8 cellular contexts compared by ENCODE assay signal in the genomic region with DNA sequence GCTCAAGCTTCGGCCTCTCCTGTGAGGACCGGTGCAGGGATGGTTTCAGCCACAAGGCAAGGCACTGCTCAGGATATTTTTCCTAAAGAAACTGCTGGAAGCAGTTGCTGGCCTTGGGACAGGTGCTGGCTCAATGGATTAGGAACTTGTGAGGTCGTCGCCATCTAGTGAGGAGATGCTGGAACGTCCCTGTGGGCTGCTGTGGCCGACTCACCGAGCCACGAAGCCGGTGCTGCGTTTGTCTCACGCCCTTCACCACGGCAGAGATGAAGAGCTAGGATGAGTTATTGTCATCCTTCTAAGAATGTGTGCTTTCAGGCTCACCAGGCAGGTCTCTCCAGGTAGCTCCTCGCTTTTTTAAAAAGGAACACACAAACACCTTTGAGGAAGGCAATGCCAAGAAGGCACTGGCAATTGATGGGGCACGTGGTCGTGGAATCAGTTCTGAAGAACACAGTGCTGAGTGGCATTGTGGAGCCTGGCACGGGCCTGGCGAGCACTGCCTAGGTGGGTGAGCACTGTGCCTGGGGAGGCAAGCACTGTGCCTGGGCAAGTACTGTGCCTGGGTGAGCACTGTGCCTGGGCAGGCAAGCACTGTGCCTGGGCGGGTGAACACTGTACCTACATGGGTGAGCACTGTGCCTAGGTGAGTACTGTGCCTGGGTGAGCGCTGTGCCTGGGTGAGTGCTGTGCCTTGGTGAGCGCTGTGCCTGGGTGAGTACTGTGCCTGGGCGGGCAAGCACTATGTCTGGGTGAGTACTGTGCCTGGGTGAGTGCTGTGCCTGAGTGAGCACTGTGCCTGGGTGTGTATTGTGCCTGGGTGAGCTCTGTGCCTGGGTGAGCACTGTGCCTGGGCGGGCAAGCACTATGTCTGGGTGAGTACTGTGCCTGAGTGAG.
DNase-seq lines count a peak whose midpoint lies in the region; ATAC-seq, FAIRE-seq and TF ChIP-seq lines count a peak whose summit lies in the region.
"Had no signal": no experiment of that assay in that cellular context is flagged by ENCODE, and none has a peak within 500 bp of the region (broad histone marks: within the 10 kb centered on the region; RNA-seq: fewer than 3 reads in every experiment).

No MANE protein-coding gene starts in this region.

- H3K36me3 ChIP-seq in MM.1S (replicated peaks; ENCODE audit: insufficient read depth, low read length) (no peaks in the 10 kb centered on the region), small intestine (ENCODE audit: control insufficient read depth in 2 of 2, insufficient read depth in 2 of 2, low read length in 2 of 2) (no peaks in the 10 kb centered on the region)

- WGBS in right cardiac atrium = 52% methylated on average over 22 of the region's 22 CpGs
- WGBS in small intestine, 3 donors = 35 to 49% (median 47%) methylated on average over 22 of the region's 22 CpGs

- H3K4me3 Mint-ChIP-seq in activated T-helper 1 cell treated with anti-CD3 and anti-CD28 coated beads, Interleukin-12 subunit alpha, Interleukin-12 subunit beta, Interleukin-2, Interleukin-4 antibody, amounts not matched to agents 30 ng/mL and 10 ng/mL and 1 ng/mL, durations not matched to agents 14 hours and 24 hours and 36 hours = no peak overlapping the region

- DNase-seq in GM04504 (ENCODE audit: low read depth) (peak; percentile 5), MM.1S (no peak), right cardiac atrium (peak in 1 of 3 donors; percentile 49), small intestine (peak; percentile 20)
- DNase-seq in activated T-helper 1 cell treated with anti-CD3 and anti-CD28 coated beads, Interleukin-12 subunit alpha, Interleukin-12 subunit beta, Interleukin-2, Interleukin-4 antibody, amounts not matched to agents 30 ng/mL and 10 ng/mL and 1 ng/mL, durations not matched to agents 14 hours and 24 hours and 36 hours (ENCODE audit: low spot score) = no peak

- H4K20me1 ChIP-seq in MM.1S (ENCODE audit: insufficient read depth, low read length) = no peaks in the 10 kb centered on the region

- H3K27ac Mint-ChIP-seq in activated T-helper 1 cell treated with anti-CD3 and anti-CD28 coated beads, Interleukin-12 subunit alpha, Interleukin-12 subunit beta, Interleukin-2, Interleukin-4 antibody, amounts not matched to agents 30 ng/mL and 10 ng/mL and 1 ng/mL, durations not matched to agents 14 hours and 24 hours and 36 hours = no peak overlapping the region

- H3K4me3 ChIP-seq in MM.1S (ENCODE audit: low read length) (no peak overlapping the region), WI38 (ENCODE audit: low read depth, low read length) (no peak overlapping the region), right cardiac atrium (ENCODE audit: low read length) (no peak overlapping the region), small intestine (ENCODE audit: low read depth in 1 of 2, low read length in 2 of 2) (no peak overlapping the region)

- no peak overlapping the region for H2AFZ ChIP-seq in MM.1S (ENCODE audit: low read length)

- H3K36me3 Mint-ChIP-seq in activated T-helper 1 cell treated with anti-CD3 and anti-CD28 coated beads, Interleukin-12 subunit alpha, Interleukin-12 subunit beta, Interleukin-2, Interleukin-4 antibody, amounts not matched to agents 30 ng/mL and 10 ng/mL and 1 ng/mL, durations not matched to agents 14 hours and 24 hours and 36 hours (ENCODE audit: low read depth) = no peaks in the 10 kb centered on the region

- no peak for FAIRE-seq in small intestine (lab: Jason Lieb, UNC)
- FAIRE-seq: TTC549 had no signal

- H3F3A ChIP-seq in MM.1S (ENCODE audit: insufficient read depth, low read length) = no peaks in the 10 kb centered on the region

- H3K4me1 ChIP-seq in MM.1S (ENCODE audit: low read length) = peaks cover 9% of the 10 kb centered on the region
- H3K4me1 ChIP-seq in right cardiac atrium (ENCODE audit: control insufficient read depth, insufficient read depth, low read length) = no peaks in the 10 kb centered on the region
- H3K4me1 ChIP-seq in small intestine (ENCODE audit: control insufficient read depth in 2 of 2, insufficient read depth in 1 of 2, low read depth in 1 of 2, low read length in 1 of 2) = no peaks in the 10 kb centered on the region

- no peaks in the 10 kb centered on the region for H3K9me3 Mint-ChIP-seq in activated T-helper 1 cell treated with anti-CD3 and anti-CD28 coated beads, Interleukin-12 subunit alpha, Interleukin-12 subunit beta, Interleukin-2, Interleukin-4 antibody, amounts not matched to agents 30 ng/mL and 10 ng/mL and 1 ng/mL, durations not matched to agents 14 hours and 24 hours and 36 hours

- no peaks in the 10 kb centered on the region for H3K4me1 Mint-ChIP-seq in activated T-helper 1 cell treated with anti-CD3 and anti-CD28 coated beads, Interleukin-12 subunit alpha, Interleukin-12 subunit beta, Interleukin-2, Interleukin-4 antibody, amounts not matched to agents 30 ng/mL and 10 ng/mL and 1 ng/mL, durations not matched to agents 14 hours and 24 hours and 36 hours (ENCODE audit: low read depth)

- H3K27ac ChIP-seq in MM.1S (ENCODE audit: low read length) = no peak overlapping the region
- no peak overlapping the region for H3K27ac ChIP-seq in right cardiac atrium (ENCODE audit: low read length)
- H3K27ac ChIP-seq in small intestine (ENCODE audit: low read depth in 1 of 2, low read length in 1 of 2) = no peak overlapping the region

- H3K9ac ChIP-seq in MM.1S (ENCODE audit: low read length) = no peak overlapping the region

- intact Hi-C loops in right cardiac atrium (cut with DNase I) = no loop called here
- intact Hi-C loops in activated T-helper 1 cell treated with anti-CD3 and anti-CD28 coated beads, Interleukin-12 subunit alpha, Interleukin-12 subunit beta, Interleukin-2, Interleukin-4 antibody, amounts not matched to agents 30 ng/mL and 10 ng/mL and 1 ng/mL, durations not matched to agents 14 hours and 24 hours and 36 hours (cut with micrococcal nuclease) = no loop called here

- H3K27me3 Mint-ChIP-seq in activated T-helper 1 cell treated with anti-CD3 and anti-CD28 coated beads, Interleukin-12 subunit alpha, Interleukin-12 subunit beta, Interleukin-2, Interleukin-4 antibody, amounts not matched to agents 30 ng/mL and 10 ng/mL and 1 ng/mL, durations not matched to agents 14 hours and 24 hours and 36 hours (ENCODE audit: insufficient read depth) = peaks cover 15% of the 10 kb centered on the region

- TF ChIP-seq CTCF in MM.1S (IDR thresholded peaks at IDR 0.05; ENCODE audit: low read length) (peak; percentile 23), WI38 (IDR thresholded peaks at IDR 0.05; ENCODE audit: low read depth, low read length) (peak; percentile 27; the same call in 1 of the 2 replicates)

- no peak overlapping the region for H3K4me2 ChIP-seq in MM.1S (ENCODE audit: low read depth, low read length)

- H3K27me3 ChIP-seq in MM.1S (replicated peaks; ENCODE audit: insufficient read depth, low read length) = no peaks in the 10 kb centered on the region
- H3K27me3 ChIP-seq in right cardiac atrium (ENCODE audit: control insufficient read depth, insufficient read depth) = no peaks in the 10 kb centered on the region
- H3K27me3 ChIP-seq in small intestine (ENCODE audit: control insufficient read depth in 2 of 2, insufficient read depth in 2 of 2, low read length in 2 of 2) = no peaks in the 10 kb centered on the region

- no peaks in the 10 kb centered on the region for H3K9me3 ChIP-seq in MM.1S (replicated peaks; ENCODE audit: insufficient read depth, low read length)
- H3K9me3 ChIP-seq in right cardiac atrium (ENCODE audit: control insufficient read depth, low read length) = no peaks in the 10 kb centered on the region
- H3K9me3 ChIP-seq in small intestine (ENCODE audit: control insufficient read depth, low read depth) = no peaks in the 10 kb centered on the region

- ATAC-seq in right cardiac atrium (peak; percentile 64 to 67), GM18909 (IDR thresholded peaks at IDR 0.05; ENCODE audit: poor library complexity, unreplicated experiment) (no peak)

- peaks cover 44% of the 10 kb centered on the region for H3K79me2 ChIP-seq in MM.1S (ENCODE audit: low read length)

- no peaks in the 10 kb centered on the region for H3K9me2 ChIP-seq in MM.1S (replicated peaks; ENCODE audit: insufficient read depth, low read length)

Comparison
In these comparisons a context has a peak if more than half of its experiments do, and no peak if none do; other contexts are left out.
1. DNase-seq: peak in GM04504 (single experiment) and small intestine (single experiment); none in MM.1S (single experiment) and activated T-helper 1 cell treated with anti-CD3 and anti-CD28 coated beads, Interleukin-12 subunit alpha, Interleukin-12 subunit beta, Interleukin-2, Interleukin-4 antibody, amounts not matched to agents 30 ng/mL and 10 ng/mL and 1 ng/mL, durations not matched to agents 14 hours and 24 hours and 36 hours (single experiment).